ENCODE assay signal across 10 cellular contexts in genomic region chr5:180208435-180209081, GRCh38. TPM values are rescaled to one million over a fixed set of nuclear protein-coding genes. Genes with fewer than 3 reads are reported as not detected.
A peak's percentile ranks its signal among the peaks of the same experiment; 100 is the strongest.
DNase-seq lines count a peak whose midpoint lies in the region; ATAC-seq and TF ChIP-seq lines count a peak whose summit lies in the region.
"Had no signal": no experiment of that assay in that cellular context is flagged by ENCODE, and none has a peak within 500 bp of the region (broad histone marks: within the 10 kb centered on the region; RNA-seq: fewer than 3 reads in every experiment).

No MANE protein-coding gene starts in this region.

- H3K79me2 ChIP-seq in trophoblast cell (ENCODE audit: control insufficient read depth, insufficient read depth, low read length, poor library complexity): no peaks in the 10 kb centered on the region

- intact Hi-C loops in esophagus squamous epithelium (cut with DNase I): no loop called here

- H2BK120ac ChIP-seq in trophoblast cell (ENCODE audit: insufficient read depth, low read length, poor library complexity): no peak overlapping the region

- H3K4me1 ChIP-seq in esophagus squamous epithelium (peaks cover 5 to 22% (median 11%) of the 10 kb centered on the region in 3 donors), trophoblast cell (ENCODE audit: control insufficient read depth in 1 of 2, insufficient read depth in 2 of 2, low read length in 2 of 2) (peaks cover 5 to 6% of the 10 kb centered on the region in 2 experiments)

- H3K27me3 ChIP-seq in esophagus squamous epithelium: peaks cover 0 to 65% (median 3%) of the 10 kb centered on the region in 4 donors
- H3K27me3 ChIP-seq in trophoblast cell (ENCODE audit: insufficient read depth, low read length): peaks cover 7% of the 10 kb centered on the region

- no peak overlapping the region for H2BK12ac ChIP-seq in trophoblast cell (ENCODE audit: low read length)

- H4K12ac ChIP-seq in trophoblast cell (ENCODE audit: low read depth, low read length): no peak overlapping the region

- H3K27me3 Mint-ChIP-seq in T-helper 17 cell: peaks cover 73% of the 10 kb centered on the region

- no peak overlapping the region for H4K91ac ChIP-seq in trophoblast cell (ENCODE audit: low read depth, low read length)

- no peak overlapping the region for H2AK5ac ChIP-seq in trophoblast cell (ENCODE audit: low read length)

- no peak overlapping the region for H2AFZ ChIP-seq in trophoblast cell (ENCODE audit: insufficient read depth, low read length, poor library complexity)

- no peaks in the 10 kb centered on the region for H3K9me3 ChIP-seq in T-helper 17 cell (ENCODE audit: control insufficient read depth, low read length, poor library complexity, severe bottlenecking)
- no peaks in the 10 kb centered on the region for H3K9me3 ChIP-seq in esophagus squamous epithelium
- peaks cover 2% of the 10 kb centered on the region for H3K9me3 ChIP-seq in trophoblast cell (ENCODE audit: insufficient read depth, low read depth, low read length)

- WGBS in esophagus squamous epithelium, 2 donors: 19% methylated on average over 7 of the region's 65 CpGs; no CpG with 5 or more reads in 1 of the 2 donors
- WGBS in trophoblast cell (ENCODE audit: extremely low coverage, insufficient coverage, insufficient read length): no CpG with 5 or more reads among the region's 65 CpGs

- no peak overlapping the region for H3K4ac ChIP-seq in trophoblast cell (ENCODE audit: low read depth, low read length)

- H3K79me1 ChIP-seq in trophoblast cell (ENCODE audit: low read length): no peaks in the 10 kb centered on the region

- H3K14ac ChIP-seq in trophoblast cell (ENCODE audit: low read length): peak overlapping the region; percentile 4

- H3K36me3 Mint-ChIP-seq in T-helper 17 cell (ENCODE audit: low read depth): peaks cover 9% of the 10 kb centered on the region

- no peak overlapping the region for H3K9ac ChIP-seq in trophoblast cell (ENCODE audit: low read length)

- no peak overlapping the region for H3K23ac ChIP-seq in trophoblast cell (ENCODE audit: low read length)

- H2BK5ac ChIP-seq in trophoblast cell (ENCODE audit: low read depth, low read length, poor library complexity): no peak overlapping the region

- DNase-seq in NCI-H1417 (lab: John Stamatoyannopoulos, UW): peak in 2 of 3 experiments; percentile 31 to 52
- no peak for DNase-seq in NCI-H1417 treated with DMSO at 0.1 percent for 48 hours (lab: John Stamatoyannopoulos, UW)
- no peak for DNase-seq in HFF-Myc (ENCODE audit: extremely low read depth, low read depth)
- DNase-seq in T-helper 17 cell: no peak
- no peak for DNase-seq in esophagus squamous epithelium (lab: John Stamatoyannopoulos, UW)
- peak in 1 of 2 donors; percentile 33 for DNase-seq in trophoblast cell
- DNase-seq in HK-2 (ENCODE audit: unreplicated experiment): no peak

- H3K27ac ChIP-seq in esophagus squamous epithelium: no peak overlapping the region
- H3K27ac ChIP-seq in trophoblast cell (ENCODE audit: low read depth, low read length): no peak overlapping the region
- H3K27ac ChIP-seq: skin epidermis had no signal

- H3K27ac Mint-ChIP-seq in T-helper 17 cell: no peak overlapping the region

- peaks cover 8% of the 10 kb centered on the region for H3K4me1 Mint-ChIP-seq in T-helper 17 cell

- TF ChIP-seq POLR2A in esophagus squamous epithelium (IDR thresholded peaks at IDR 0.05): no peak

- peak overlapping the region; percentile 82 for H3K4me2 ChIP-seq in trophoblast cell (ENCODE audit: low read length)

- TF ChIP-seq CTCF in HFF-Myc (IDR thresholded peaks at IDR 0.05; ENCODE audit: low read depth, low read length, missing control alignments) (no peak), esophagus squamous epithelium (IDR thresholded peaks at IDR 0.05) (peak in 1 of 6 experiments; percentile 25)

- peak overlapping the region; percentile 72 for H3K4me3 Mint-ChIP-seq in T-helper 17 cell

- ATAC-seq in T-helper 17 cell: peak; percentile 44
- ATAC-seq in HG03439 (IDR thresholded peaks at IDR 0.05; ENCODE audit: unreplicated experiment): no peak

- H4K8ac ChIP-seq in trophoblast cell (ENCODE audit: low read depth, low read length): no peak overlapping the region

- H3K4me3 ChIP-seq in HFF-Myc (replicated peaks; ENCODE audit: low read depth, low read length) (peak overlapping the region; percentile 19; the same call in 1 of the 2 replicates), esophagus squamous epithelium (peak overlapping the region in 3 of 4 donors; percentile 28 to 61 (median 45)), trophoblast cell (ENCODE audit: low read depth, low read length) (peak overlapping the region; percentile 73)

- no peak overlapping the region for H3K18ac ChIP-seq in trophoblast cell (ENCODE audit: low read length)

- H3K36me3 ChIP-seq in esophagus squamous epithelium: no peaks in the 10 kb centered on the region
- no peaks in the 10 kb centered on the region for H3K36me3 ChIP-seq in trophoblast cell (ENCODE audit: control insufficient read depth in 1 of 2, insufficient read depth in 2 of 2, low read length in 2 of 2)

RNA-seq across cellular contexts. Expression of gene RASGEF1C, which starts 0.5 kb away (rescaled TPM):
- not detected for total RNA-seq in T-helper 17 cell
- under 1 TPM in 2 of 4 donors, not detected in 2; 0.19 to 0.26 TPM for total RNA-seq in esophagus squamous epithelium
- polyA plus RNA-seq in trophoblast cell (2013): 0.56 and 0.78 TPM in 2 replicates
- total RNA-seq: T-helper 2 cell treated with Interferon-gamma antibody and Interleukin-4, amounts not matched to agents 100 ng/mL and 5 ng/mL, for 36 hours had no signal

Comparison
In these comparisons a context has a peak if more than half of its experiments do, and no peak if none do; other contexts are left out.
1. DNase-seq: peak in NCI-H1417 (2 of 3); none in NCI-H1417 treated with DMSO at 0.1 percent for 48 hours (single experiment), HFF-Myc (single experiment), T-helper 17 cell (0 of 3), esophagus squamous epithelium (single experiment) and HK-2 (single experiment).
2. H3K4me3 ChIP-seq: peak in every context shown above with its lines; median percentile 73 in trophoblast cell; 45 in esophagus squamous epithelium; 19 in HFF-Myc.